19 cellular contexts compared by ENCODE assay signal in the genomic region with DNA sequence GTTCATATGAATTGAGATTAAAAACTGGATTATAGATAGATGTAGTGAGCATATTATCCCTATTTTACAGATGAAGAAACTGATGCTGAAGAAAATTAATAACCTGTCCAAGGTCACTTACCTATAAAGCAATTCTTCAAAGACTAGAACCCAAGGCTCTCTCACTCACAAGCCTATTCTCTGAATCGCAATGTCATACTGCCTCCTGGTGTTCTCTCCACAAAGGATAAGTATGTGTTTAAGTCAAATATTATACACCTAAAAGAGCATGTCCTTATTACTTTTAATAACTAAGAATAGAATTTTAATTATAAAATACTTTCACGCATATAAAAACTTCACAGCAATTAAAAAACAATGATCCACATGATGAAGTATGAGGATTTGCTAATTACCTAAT.
DNase-seq lines count a peak whose midpoint lies in the region; ATAC-seq and TF ChIP-seq lines count a peak whose summit lies in the region.
"Had no signal": no experiment of that assay in that cellular context is flagged by ENCODE, and none has a peak within 500 bp of the region (broad histone marks: within the 10 kb centered on the region; RNA-seq: fewer than 3 reads in every experiment).

No MANE protein-coding gene starts in this region.

- H3K4me3 ChIP-seq in H7 (ENCODE audit: insufficient read depth, low read depth, low read length) (no peak overlapping the region), OCI-LY1 (ENCODE audit: low read depth, low read length, poor library complexity, severe bottlenecking) (no peak overlapping the region)
- H3K4me3 ChIP-seq: body of pancreas had no signal

- no peaks in the 10 kb centered on the region for H3K36me3 ChIP-seq in H7 (replicated peaks; ENCODE audit: control insufficient read depth, insufficient read depth, low read length)
- no peaks in the 10 kb centered on the region for H3K36me3 ChIP-seq in OCI-LY1 (ENCODE audit: insufficient read depth, low read length)

- H3K9me3 ChIP-seq in OCI-LY1 (ENCODE audit: low read length): no peaks in the 10 kb centered on the region
- H3K9me3 ChIP-seq: body of pancreas had no signal

- no peaks in the 10 kb centered on the region for H3K36me3 Mint-ChIP-seq in endothelial cell (ENCODE audit: low read depth, unreplicated experiment)
- no peaks in the 10 kb centered on the region for H3K36me3 Mint-ChIP-seq in activated T-cell treated with anti-CD3 and anti-CD28 coated beads, Interleukin-2, amount 50 U/mL, for 24 hours (ENCODE audit: low read depth)
- H3K36me3 Mint-ChIP-seq: naive B cell had no signal

- no peaks in the 10 kb centered on the region for H4K20me1 ChIP-seq in OCI-LY1 (ENCODE audit: insufficient read depth, low read length)

- H3K9ac ChIP-seq in OCI-LY1 (ENCODE audit: low read length): no peak overlapping the region

- no peak overlapping the region for H3K4me2 ChIP-seq in OCI-LY1 (ENCODE audit: low read length)

- H3K27me3 ChIP-seq in H7 (ENCODE audit: control insufficient read depth, insufficient read depth, low read length): no peaks in the 10 kb centered on the region
- no peaks in the 10 kb centered on the region for H3K27me3 ChIP-seq in OCI-LY1 (ENCODE audit: insufficient read depth, low read length)
- H3K27me3 ChIP-seq: body of pancreas had no signal

- H3K27me3 Mint-ChIP-seq in endothelial cell (ENCODE audit: unreplicated experiment): no peaks in the 10 kb centered on the region
- no peaks in the 10 kb centered on the region for H3K27me3 Mint-ChIP-seq in activated T-cell treated with anti-CD3 and anti-CD28 coated beads, Interleukin-2, amount 50 U/mL, for 24 hours
- H3K27me3 Mint-ChIP-seq: B cell, naive B cell had no signal

- H3K27ac ChIP-seq in 22Rv1: no peak overlapping the region
- H3K27ac ChIP-seq in OCI-LY1 (ENCODE audit: low read depth, low read length, poor library complexity, severe bottlenecking): no peak overlapping the region
- H3K27ac ChIP-seq: body of pancreas had no signal

- peak; percentile 4 for DNase-seq in H7
- peak; percentile 21 for DNase-seq in endothelial cell (ENCODE audit: low spot score)
- DNase-seq in activated CD8-positive, alpha-beta memory T cell treated with anti-CD3 and anti-CD28 coated beads for 24 hours: no peak
- DNase-seq in activated T-cell treated with anti-CD3 and anti-CD28 coated beads, Interleukin-2, amount 50 U/mL, for 24 hours: no peak
- DNase-seq: activated gamma-delta T cell; body of pancreas; DMS79 treated with DMSO at 0.1 percent for 48 hours; effector CD4-positive, alpha-beta T cell; KG1; left colon; naive B cell; NCI-H2029 treated with DMSO at 0.1 percent for 48 hours; stimulated activated CD4-positive, alpha-beta T cell treated with anti-CD3 and anti-CD28 coated beads, Interleukin-2, amount 100 ng/mL, for 24 hours; T-helper 2 cell had no signal

- no peak overlapping the region for H3K27ac Mint-ChIP-seq in endothelial cell (ENCODE audit: unreplicated experiment)
- H3K27ac Mint-ChIP-seq in activated T-cell treated with anti-CD3 and anti-CD28 coated beads, Interleukin-2, amount 50 U/mL, for 24 hours: no peak overlapping the region
- H3K27ac Mint-ChIP-seq: B cell, naive B cell had no signal

- no peaks in the 10 kb centered on the region for H3K9me3 Mint-ChIP-seq in endothelial cell (ENCODE audit: unreplicated experiment)
- peaks cover 2% of the 10 kb centered on the region for H3K9me3 Mint-ChIP-seq in activated T-cell treated with anti-CD3 and anti-CD28 coated beads, Interleukin-2, amount 50 U/mL, for 24 hours

- H3F3A ChIP-seq in OCI-LY1 (ENCODE audit: insufficient read depth, low read length): no peaks in the 10 kb centered on the region; the same call in 1 of the 2 replicates

- H3K79me2 ChIP-seq in OCI-LY1 (ENCODE audit: insufficient read depth, low read length): no peaks in the 10 kb centered on the region

- no peak overlapping the region for H2AFZ ChIP-seq in OCI-LY1 (ENCODE audit: low read length)

- no peaks in the 10 kb centered on the region for H3K4me1 Mint-ChIP-seq in endothelial cell (ENCODE audit: unreplicated experiment)
- no peaks in the 10 kb centered on the region for H3K4me1 Mint-ChIP-seq in activated T-cell treated with anti-CD3 and anti-CD28 coated beads, Interleukin-2, amount 50 U/mL, for 24 hours (ENCODE audit: low read depth)
- H3K4me1 Mint-ChIP-seq: B cell, naive B cell had no signal

- no peak for ATAC-seq in activated CD4-positive, CD25-positive, alpha-beta regulatory T cell treated with anti-CD3 and anti-CD28 coated beads, Interleukin-2, amount 50 U/mL, for 24 hours
- no peak for ATAC-seq in GM19395 (IDR thresholded peaks at IDR 0.05; ENCODE audit: unreplicated experiment)
- ATAC-seq: body of pancreas, left colon had no signal

- peaks cover 15% of the 10 kb centered on the region for H3K4me1 ChIP-seq in OCI-LY1 (ENCODE audit: insufficient read depth, low read length, severe bottlenecking)

- H3K9me2 ChIP-seq in OCI-LY1 (ENCODE audit: low read depth, low read length): no peaks in the 10 kb centered on the region

- peak; percentile 46 for TF ChIP-seq CTCF in 22Rv1 (IDR thresholded peaks at IDR 0.05)
- peak; percentile 53 for TF ChIP-seq CTCF in OCI-LY1 (IDR thresholded peaks at IDR 0.05; ENCODE audit: low read length)
- no peak for TF ChIP-seq CTCF in endothelial cell (IDR thresholded peaks at IDR 0.05; ENCODE audit: unreplicated experiment)

- no peak overlapping the region for H3K4me3 Mint-ChIP-seq in endothelial cell (ENCODE audit: unreplicated experiment)
- H3K4me3 Mint-ChIP-seq in activated T-cell treated with anti-CD3 and anti-CD28 coated beads, Interleukin-2, amount 50 U/mL, for 24 hours: no peak overlapping the region
- H3K4me3 Mint-ChIP-seq: B cell, naive B cell had no signal

Comparison
In these comparisons a context has a peak if more than half of its experiments do, and no peak if none do; other contexts are left out.
1. DNase-seq: peak in H7 (single experiment) and endothelial cell (single experiment); none in activated CD8-positive, alpha-beta memory T cell treated with anti-CD3 and anti-CD28 coated beads for 24 hours (single experiment) and activated T-cell treated with anti-CD3 and anti-CD28 coated beads, Interleukin-2, amount 50 U/mL, for 24 hours (single experiment).